ENCODE assay signal across 16 cellular contexts in the genomic region with DNA sequence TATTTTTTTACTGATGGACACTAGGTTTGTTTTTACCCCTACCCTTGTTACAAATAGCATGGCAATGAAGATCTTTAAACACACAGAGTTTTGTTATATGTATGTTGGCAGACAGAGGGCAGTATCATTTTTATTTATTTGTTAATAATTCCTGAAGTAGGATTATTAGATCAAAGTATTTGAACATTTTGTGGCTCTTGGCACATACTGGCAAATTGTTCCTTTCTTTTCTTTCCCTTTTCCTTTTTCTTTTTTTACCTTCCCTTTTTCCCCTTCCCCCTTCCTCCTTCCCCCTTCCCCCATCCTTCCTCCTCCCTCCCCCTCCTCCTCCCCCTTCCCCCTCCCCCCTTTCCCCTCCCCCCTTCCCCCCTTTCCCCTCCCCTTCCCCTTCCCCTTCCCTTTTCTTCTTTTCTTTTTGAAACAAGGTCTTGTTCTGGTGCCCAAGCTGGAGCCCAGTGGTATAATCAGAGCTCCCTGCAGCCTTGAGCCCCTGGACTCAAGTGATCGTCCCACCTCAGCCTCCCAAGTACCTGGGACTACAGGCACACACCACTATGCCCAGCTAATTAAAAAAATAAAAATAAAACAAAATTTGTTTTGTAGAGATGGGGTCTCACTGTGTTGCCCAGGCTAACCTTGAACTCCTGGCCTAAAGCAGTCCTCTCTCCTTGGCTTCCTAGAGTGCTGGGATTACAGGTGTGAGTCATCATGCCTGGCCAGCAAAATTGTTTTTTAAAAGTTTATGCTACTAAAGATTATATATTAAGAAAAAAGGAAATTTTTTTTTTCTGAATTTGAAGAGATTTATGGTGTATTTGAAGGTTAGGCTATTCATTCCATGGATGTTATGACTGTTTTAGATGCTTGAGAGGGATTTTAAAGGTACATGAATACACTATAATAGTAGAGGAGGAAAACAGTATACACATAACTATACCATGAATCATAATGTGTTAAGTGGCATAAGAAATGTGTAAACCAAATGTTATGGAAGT. TPM values are rescaled to one million over a fixed set of nuclear protein-coding genes. Genes with fewer than 3 reads are reported as not detected.
A peak's percentile ranks its signal among the peaks of the same experiment; 100 is the strongest.
DNase-seq lines count a peak whose midpoint lies in the region; ATAC-seq and TF ChIP-seq lines count a peak whose summit lies in the region.
"Had no signal": no experiment of that assay in that cellular context is flagged by ENCODE, and none has a peak within 500 bp of the region (broad histone marks: within the 10 kb centered on the region; RNA-seq: fewer than 3 reads in every experiment).

No MANE protein-coding gene starts in this region.

- peak; percentile 56 for ATAC-seq in esophagus mucosa
- no peak for ATAC-seq in GM19467 (IDR thresholded peaks at IDR 0.05; ENCODE audit: unreplicated experiment)
- no peak for ATAC-seq in GM18868 (IDR thresholded peaks at IDR 0.05; ENCODE audit: unreplicated experiment)
- ATAC-seq: GM12878, left cardiac atrium had no signal

- TF ChIP-seq CTCF in 22Rv1 (IDR thresholded peaks at IDR 0.05): peak; percentile 24

- DNase-seq in GM03348 (ENCODE audit: low spot score) (peak; percentile 58), RPMI7951 (ENCODE audit: low read depth) (peak; percentile 43), NCI-H2227 treated with DMSO at 0.1 percent for 48 hours (lab: John Stamatoyannopoulos, UW) (no peak), COLO668 (lab: John Stamatoyannopoulos, UW; ENCODE audit: unreplicated experiment) (no peak)
- DNase-seq: activated CD4-positive, CD25-positive, alpha-beta regulatory T cell treated with anti-CD3 and anti-CD28 coated beads, Interleukin-2, amount 50 U/mL, for 72 hours; CD4-positive, CD25-positive, alpha-beta regulatory T cell; left cardiac atrium; NCI-H2171; nucleus accumbens; Right ventricle myocardium superior had no signal

- H3K27ac ChIP-seq in 22Rv1: no peak overlapping the region
- H3K27ac ChIP-seq: thoracic aorta had no signal

RNA-seq across cellular contexts. Expression of gene SEPTIN7, which starts 39.3 kb away (rescaled TPM):
- total RNA-seq in RPMI7951 (2014; rRNA removed; shearing (Covaris generic)): 485 and 650 TPM in 2 replicates
- total RNA-seq in esophagus mucosa: 102 TPM

Comparison
In these comparisons a context has a peak if more than half of its experiments do, and no peak if none do; other contexts are left out.
1. DNase-seq: peak in GM03348 (single experiment) and RPMI7951 (single experiment); none in NCI-H2227 treated with DMSO at 0.1 percent for 48 hours (single experiment) and COLO668 (single experiment).